ENCODE assay signal across 8 cellular contexts in genomic region chr19:5903054-5903501, GRCh38. TPM values are rescaled to one million over a fixed set of nuclear protein-coding genes. Genes with fewer than 3 reads are reported as not detected.
A peak's percentile ranks its signal among the peaks of the same experiment; 100 is the strongest.
DNase-seq lines count a peak whose midpoint lies in the region; ATAC-seq and TF ChIP-seq lines count a peak whose summit lies in the region.

No MANE protein-coding gene starts in this region.

- H3K27me3 ChIP-seq in OCI-LY3 (ENCODE audit: low read depth, low read length) = no peaks in the 10 kb centered on the region
- H3K27me3 ChIP-seq in duodenal mucosa (ENCODE audit: control insufficient read depth in 1 of 2, insufficient read depth in 2 of 2, low read length in 2 of 2) = no peaks in the 10 kb centered on the region

- H3K27ac Mint-ChIP-seq in natural killer cell treated with Interleukin-12 subunit alpha and Interleukin-12 subunit beta and Interleukin-15 and Interleukin-18, amount 100 ng/mL, for 72 hours = peak overlapping the region; percentile 96 to 97

- peaks cover 10% of the 10 kb centered on the region for H4K20me1 ChIP-seq in OCI-LY3 (ENCODE audit: insufficient read depth, low read length)

- no peaks in the 10 kb centered on the region for H3K27me3 Mint-ChIP-seq in natural killer cell treated with Interleukin-12 subunit alpha and Interleukin-12 subunit beta and Interleukin-15 and Interleukin-18, amount 100 ng/mL, for 72 hours

- H3K9me3 ChIP-seq in OCI-LY3 (ENCODE audit: insufficient read depth, low read length) = no peaks in the 10 kb centered on the region
- H3K9me3 ChIP-seq in duodenal mucosa (ENCODE audit: control insufficient read depth in 1 of 2, low read length in 2 of 2) = no peaks in the 10 kb centered on the region

- no peak for ATAC-seq in natural killer cell treated with Interleukin-12 subunit alpha and Interleukin-12 subunit beta and Interleukin-15 and Interleukin-18, amount 100 ng/mL, for 72 hours
- ATAC-seq in GM19395 (IDR thresholded peaks at IDR 0.05; ENCODE audit: unreplicated experiment) = no peak
- ATAC-seq in sciatic nerve = no peak
- ATAC-seq in GM19463 (IDR thresholded peaks at IDR 0.05; ENCODE audit: unreplicated experiment) = no peak

- peak overlapping the region; percentile 72 for H3K4me2 ChIP-seq in OCI-LY3 (ENCODE audit: low read length)

- no peaks in the 10 kb centered on the region for H3K9me3 Mint-ChIP-seq in natural killer cell treated with Interleukin-12 subunit alpha and Interleukin-12 subunit beta and Interleukin-15 and Interleukin-18, amount 100 ng/mL, for 72 hours

- TF ChIP-seq CTCF in OCI-LY3 (IDR thresholded peaks at IDR 0.05; ENCODE audit: low read depth, low read length) = no peak

- H2AFZ ChIP-seq in OCI-LY3 (ENCODE audit: low read depth, low read length) = peak overlapping the region; percentile 93

- H3K4me1 Mint-ChIP-seq in natural killer cell treated with Interleukin-12 subunit alpha and Interleukin-12 subunit beta and Interleukin-15 and Interleukin-18, amount 100 ng/mL, for 72 hours (ENCODE audit: low read depth in 2 of 2) = peaks cover 23% of the 10 kb centered on the region in 2 donors

- intact Hi-C loops in sciatic nerve (cut with DNase I) = no loop called here

- H3K9ac ChIP-seq in OCI-LY3 (ENCODE audit: low read length) (peak overlapping the region; percentile 97), duodenal mucosa (ENCODE audit: low read depth in 1 of 2, low read length in 2 of 2) (peak overlapping the region; percentile 88 to 91)

- H3K4me1 ChIP-seq in OCI-LY3 (ENCODE audit: low read length) (peaks cover 6% of the 10 kb centered on the region), duodenal mucosa (ENCODE audit: control insufficient read depth in 1 of 2, insufficient read depth in 2 of 2, low read length in 2 of 2) (peaks cover 0 to 22% of the 10 kb centered on the region in 2 donors)

- H3K4me3 ChIP-seq in OCI-LY3 (ENCODE audit: low read length) (peak overlapping the region; percentile 93), duodenal mucosa (ENCODE audit: low read depth in 1 of 2, low read length in 2 of 2) (peak overlapping the region; percentile 84 to 91)

- peaks cover 47% of the 10 kb centered on the region for H3K79me2 ChIP-seq in OCI-LY3 (ENCODE audit: low read length)

- no peaks in the 10 kb centered on the region for H3K36me3 Mint-ChIP-seq in natural killer cell treated with Interleukin-12 subunit alpha and Interleukin-12 subunit beta and Interleukin-15 and Interleukin-18, amount 100 ng/mL, for 72 hours

- H3K4me3 Mint-ChIP-seq in natural killer cell treated with Interleukin-12 subunit alpha and Interleukin-12 subunit beta and Interleukin-15 and Interleukin-18, amount 100 ng/mL, for 72 hours = peak overlapping the region; percentile 95

- DNase-seq in GM04503 (ENCODE audit: low read depth) (peak; percentile 20), SHP77 (lab: John Stamatoyannopoulos, UW) (no peak), sciatic nerve (ENCODE audit: low spot score) (no peak)
- no peak for DNase-seq in natural killer cell treated with Interleukin-12 subunit alpha and Interleukin-12 subunit beta and Interleukin-15 and Interleukin-18, amount 100 ng/mL, for 72 hours (ENCODE audit: low spot score)

- H3K36me3 ChIP-seq in OCI-LY3 (replicated peaks; ENCODE audit: low read depth, low read length) (peaks cover 8% of the 10 kb centered on the region), duodenal mucosa (ENCODE audit: control insufficient read depth in 1 of 2, insufficient read depth in 2 of 2, low read length in 2 of 2) (peaks cover 0 to 4% of the 10 kb centered on the region in 2 donors)

- peak overlapping the region; percentile 70 for H3K27ac ChIP-seq in OCI-LY3 (ENCODE audit: low read length)
- H3K27ac ChIP-seq in duodenal mucosa (ENCODE audit: low read depth, low read length) = peak overlapping the region; percentile 87

RNA-seq across cellular contexts. Expression of gene NDUFA11, which starts 0.5 kb away (rescaled TPM):
- total RNA-seq in natural killer cell treated with Interleukin-12 subunit alpha and Interleukin-12 subunit beta and Interleukin-15 and Interleukin-18, amount 100 ng/mL, for 72 hours = 100 to 1,000 TPM; 170 to 189 TPM
- 134 TPM for total RNA-seq in sciatic nerve

RNA-seq across cellular contexts. Expression of gene VMAC, which starts 1.6 kb away (rescaled TPM):
- total RNA-seq in natural killer cell treated with Interleukin-12 subunit alpha and Interleukin-12 subunit beta and Interleukin-15 and Interleukin-18, amount 100 ng/mL, for 72 hours = 1 to 10 TPM; 4.4 to 6.7 TPM
- 7.1 TPM for total RNA-seq in sciatic nerve

RNA-seq across cellular contexts. Expression of gene CAPS, which starts 11.0 kb away (rescaled TPM):
- 1 to 10 TPM; 7.6 to 8.6 TPM for total RNA-seq in natural killer cell treated with Interleukin-12 subunit alpha and Interleukin-12 subunit beta and Interleukin-15 and Interleukin-18, amount 100 ng/mL, for 72 hours
- total RNA-seq in sciatic nerve = 80.2 TPM

RNA-seq across cellular contexts. Expression of gene FUT5, which starts 32.7 kb away (rescaled TPM):
- total RNA-seq in natural killer cell treated with Interleukin-12 subunit alpha and Interleukin-12 subunit beta and Interleukin-15 and Interleukin-18, amount 100 ng/mL, for 72 hours = not detected
- total RNA-seq in sciatic nerve = 0.18 TPM

RNA-seq across cellular contexts. Expression of gene FUT3, which starts 51.8 kb away (rescaled TPM):
- total RNA-seq in natural killer cell treated with Interleukin-12 subunit alpha and Interleukin-12 subunit beta and Interleukin-15 and Interleukin-18, amount 100 ng/mL, for 72 hours = not detected
- not detected for total RNA-seq in sciatic nerve
